17 cellular contexts compared by ENCODE assay signal in genomic region chr2:190579058-190579410, GRCh38. TPM values are rescaled to one million over a fixed set of nuclear protein-coding genes. Genes with fewer than 3 reads are reported as not detected.
A peak's percentile ranks its signal among the peaks of the same experiment; 100 is the strongest.
DNase-seq lines count a peak whose midpoint lies in the region; ATAC-seq and TF ChIP-seq lines count a peak whose summit lies in the region.
"Had no signal": no experiment of that assay in that cellular context is flagged by ENCODE, and none has a peak within 500 bp of the region (broad histone marks: within the 10 kb centered on the region; RNA-seq: fewer than 3 reads in every experiment).

No MANE protein-coding gene starts in this region.

- H3K27me3 ChIP-seq in heart left ventricle = no peaks in the 10 kb centered on the region
- H3K27me3 ChIP-seq: left lung, neutrophil had no signal

- peak in 1 of 4 donors; percentile 33 for ATAC-seq in heart left ventricle
- ATAC-seq in left cardiac atrium = no peak
- ATAC-seq in effector memory CD8-positive, alpha-beta T cell (replicated peaks) = no peak
- no peak for ATAC-seq in natural killer cell treated with Interleukin-12 subunit alpha and Interleukin-12 subunit beta and Interleukin-15 and Interleukin-18, amount 100 ng/mL, for 72 hours
- ATAC-seq in activated CD4-positive, alpha-beta T cell treated with anti-CD3 and anti-CD28 coated beads for 36 hours = no peak

- peaks cover 31 to 40% of the 10 kb centered on the region in 2 donors for H3K4me1 Mint-ChIP-seq in effector memory CD8-positive, alpha-beta T cell (ENCODE audit: low read depth in 2 of 2)
- H3K4me1 Mint-ChIP-seq in natural killer cell treated with Interleukin-12 subunit alpha and Interleukin-12 subunit beta and Interleukin-15 and Interleukin-18, amount 100 ng/mL, for 72 hours (ENCODE audit: low read depth in 2 of 2) = peaks cover 46 to 49% of the 10 kb centered on the region in 2 donors
- peaks cover 45% of the 10 kb centered on the region for H3K4me1 Mint-ChIP-seq in type B pancreatic cell (ENCODE audit: unreplicated experiment)
- peaks cover 40% of the 10 kb centered on the region for H3K4me1 Mint-ChIP-seq in activated CD4-positive, alpha-beta T cell treated with anti-CD3 and anti-CD28 coated beads for 36 hours

- no peaks in the 10 kb centered on the region for H3K36me3 Mint-ChIP-seq in effector memory CD8-positive, alpha-beta T cell (ENCODE audit: insufficient read depth)
- no peaks in the 10 kb centered on the region for H3K36me3 Mint-ChIP-seq in natural killer cell treated with Interleukin-12 subunit alpha and Interleukin-12 subunit beta and Interleukin-15 and Interleukin-18, amount 100 ng/mL, for 72 hours
- no peaks in the 10 kb centered on the region for H3K36me3 Mint-ChIP-seq in type B pancreatic cell
- H3K36me3 Mint-ChIP-seq in activated CD4-positive, alpha-beta T cell treated with anti-CD3 and anti-CD28 coated beads for 36 hours (ENCODE audit: low read depth) = no peaks in the 10 kb centered on the region
- H3K36me3 Mint-ChIP-seq: CD4-positive, alpha-beta memory T cell had no signal

- peak overlapping the region in 11 of 12 donors; percentile 26 to 68 (median 57) for H3K27ac ChIP-seq in heart left ventricle
- H3K27ac ChIP-seq: neutrophil had no signal

- no peaks in the 10 kb centered on the region for H3K36me3 ChIP-seq in heart left ventricle
- H3K36me3 ChIP-seq: left lung, neutrophil had no signal

- CTCF ChIA-PET in activated CD4-positive, alpha-beta T cell treated with anti-CD3 and anti-CD28 coated beads for 36 hours (lab: Charles Lee) = no interaction called here

- TF ChIP-seq CTCF in heart left ventricle (IDR thresholded peaks at IDR 0.05) (no peak), type B pancreatic cell (conservative IDR thresholded peaks at IDR 0.05) (no peak)

- H3K9me3 Mint-ChIP-seq in effector memory CD8-positive, alpha-beta T cell = no peaks in the 10 kb centered on the region
- H3K9me3 Mint-ChIP-seq in natural killer cell treated with Interleukin-12 subunit alpha and Interleukin-12 subunit beta and Interleukin-15 and Interleukin-18, amount 100 ng/mL, for 72 hours = no peaks in the 10 kb centered on the region
- peaks cover 4% of the 10 kb centered on the region for H3K9me3 Mint-ChIP-seq in type B pancreatic cell
- no peaks in the 10 kb centered on the region for H3K9me3 Mint-ChIP-seq in activated CD4-positive, alpha-beta T cell treated with anti-CD3 and anti-CD28 coated beads for 36 hours (ENCODE audit: low read depth)
- H3K9me3 Mint-ChIP-seq: activated naive CD8-positive, alpha-beta T cell treated with anti-CD3 and anti-CD28 coated beads, Interleukin-2, amount 10 ng/mL, durations not matched to agents 7 days and 5 days; activated T-cell treated with anti-CD3 and anti-CD28 coated beads, Interleukin-2, amount 50 U/mL, for 24 hours; CD4-positive, alpha-beta memory T cell had no signal

- 54 to 60% (median 57%) methylated on average over 2 of the region's 2 CpGs for WGBS in heart left ventricle, 4 donors

- TF ChIP-seq POLR2A in heart left ventricle (IDR thresholded peaks at IDR 0.05) = no peak

- H3K4me1 ChIP-seq in heart left ventricle = peaks cover 4 to 68% (median 39%) of the 10 kb centered on the region in 12 donors

- peak overlapping the region; percentile 66 to 68 for H3K27ac Mint-ChIP-seq in effector memory CD8-positive, alpha-beta T cell
- peak overlapping the region; percentile 9 to 23 for H3K27ac Mint-ChIP-seq in natural killer cell treated with Interleukin-12 subunit alpha and Interleukin-12 subunit beta and Interleukin-15 and Interleukin-18, amount 100 ng/mL, for 72 hours
- H3K27ac Mint-ChIP-seq in type B pancreatic cell = peak overlapping the region; percentile 86
- no peak overlapping the region for H3K27ac Mint-ChIP-seq in activated CD4-positive, alpha-beta T cell treated with anti-CD3 and anti-CD28 coated beads for 36 hours
- H3K27ac Mint-ChIP-seq: activated T-cell treated with anti-CD3 and anti-CD28 coated beads, Interleukin-2, amount 50 U/mL, for 24 hours had no signal

- POLR2A ChIA-PET in activated CD4-positive, alpha-beta T cell treated with anti-CD3 and anti-CD28 coated beads for 36 hours (lab: Charles Lee) = no interaction called here

- DNase-seq in heart left ventricle (no peak), left cardiac atrium (no peak), type B pancreatic cell (ENCODE audit: extremely low spot score, unreplicated experiment) (no peak), DMS153 (lab: John Stamatoyannopoulos, UW) (no peak)
- DNase-seq in effector memory CD8-positive, alpha-beta T cell = no peak
- no peak for DNase-seq in natural killer cell treated with Interleukin-12 subunit alpha and Interleukin-12 subunit beta and Interleukin-15 and Interleukin-18, amount 100 ng/mL, for 72 hours (ENCODE audit: low spot score)
- no peak for DNase-seq in activated CD8-positive, alpha-beta memory T cell treated with anti-CD3 and anti-CD28 coated beads for 24 hours
- DNase-seq in activated CD4-positive, alpha-beta T cell treated with anti-CD3 and anti-CD28 coated beads for 36 hours = no peak
- DNase-seq: activated naive CD8-positive, alpha-beta T cell treated with anti-CD3 and anti-CD28 coated beads, Interleukin-2, amount 10 ng/mL, durations not matched to agents 7 days and 5 days; activated T-cell treated with anti-CD3 and anti-CD28 coated beads, Interleukin-2, amount 50 U/mL, for 24 hours; cerebellar nuclear complex; H7; IMR-90; left lung; NCI-H1048 had no signal

- peak overlapping the region; percentile 48 to 51 for H3K4me3 Mint-ChIP-seq in effector memory CD8-positive, alpha-beta T cell
- peak overlapping the region; percentile 56 for H3K4me3 Mint-ChIP-seq in natural killer cell treated with Interleukin-12 subunit alpha and Interleukin-12 subunit beta and Interleukin-15 and Interleukin-18, amount 100 ng/mL, for 72 hours
- peak overlapping the region; percentile 9 for H3K4me3 Mint-ChIP-seq in type B pancreatic cell
- no peak overlapping the region for H3K4me3 Mint-ChIP-seq in activated CD4-positive, alpha-beta T cell treated with anti-CD3 and anti-CD28 coated beads for 36 hours
- H3K4me3 Mint-ChIP-seq: activated T-cell treated with anti-CD3 and anti-CD28 coated beads, Interleukin-2, amount 50 U/mL, for 24 hours had no signal

- no peaks in the 10 kb centered on the region for H3K9me3 ChIP-seq in heart left ventricle
- H3K9me3 ChIP-seq: left lung, neutrophil had no signal

- no peaks in the 10 kb centered on the region for H3K27me3 Mint-ChIP-seq in effector memory CD8-positive, alpha-beta T cell
- no peaks in the 10 kb centered on the region for H3K27me3 Mint-ChIP-seq in natural killer cell treated with Interleukin-12 subunit alpha and Interleukin-12 subunit beta and Interleukin-15 and Interleukin-18, amount 100 ng/mL, for 72 hours
- no peaks in the 10 kb centered on the region for H3K27me3 Mint-ChIP-seq in type B pancreatic cell
- H3K27me3 Mint-ChIP-seq in activated CD4-positive, alpha-beta T cell treated with anti-CD3 and anti-CD28 coated beads for 36 hours = no peaks in the 10 kb centered on the region
- H3K27me3 Mint-ChIP-seq: activated naive CD8-positive, alpha-beta T cell treated with anti-CD3 and anti-CD28 coated beads, Interleukin-2, amount 10 ng/mL, durations not matched to agents 7 days and 5 days; activated T-cell treated with anti-CD3 and anti-CD28 coated beads, Interleukin-2, amount 50 U/mL, for 24 hours; CD4-positive, alpha-beta memory T cell had no signal

- intact Hi-C loops in heart left ventricle (cut with DNase I) = loop anchor here in 3 of 10 donors (2.0 to 5.0 kb wide), 3 partner anchors 37 to 68 kb away; partner anchors contain the start of genes NAB1 (in 1 of the 3) and NEMP2 (in 1 of the 3)
- intact Hi-C loops in left cardiac atrium (cut with DNase I) = no loop called here
- intact Hi-C loops in activated CD4-positive, alpha-beta T cell treated with anti-CD3 and anti-CD28 coated beads for 36 hours (cut with DNase I, micrococcal nuclease) = no loop called here

- H3K4me3 ChIP-seq in heart left ventricle = peak overlapping the region in 1 of 12 donors; percentile 4
- H3K4me3 ChIP-seq: left lung had no signal

RNA-seq across cellular contexts. Expression of gene NEMP2, which starts 44.5 kb away (rescaled TPM):
- 1 to 10 TPM in 8 of 9 donors, under 1 TPM in 1; 0.63 to 4.6 (median 2.4) TPM for total RNA-seq in heart left ventricle
- polyA plus RNA-seq in heart left ventricle = under 1 TPM; 0.42 to 0.73 TPM
- 1 to 10 TPM; 4.5 to 5.0 TPM for total RNA-seq in left cardiac atrium
- 1 to 10 TPM; 8.3 to 9.4 TPM for total RNA-seq in natural killer cell treated with Interleukin-12 subunit alpha and Interleukin-12 subunit beta and Interleukin-15 and Interleukin-18, amount 100 ng/mL, for 72 hours
- total RNA-seq in type B pancreatic cell (ENCODE audit: low replicate concordance) = 5.8 and 7.2 TPM in 2 replicates
- 10 to 100 TPM; 24.6 to 25.1 TPM for total RNA-seq in activated CD4-positive, alpha-beta T cell treated with anti-CD3 and anti-CD28 coated beads for 36 hours
